In the genomic region with DNA sequence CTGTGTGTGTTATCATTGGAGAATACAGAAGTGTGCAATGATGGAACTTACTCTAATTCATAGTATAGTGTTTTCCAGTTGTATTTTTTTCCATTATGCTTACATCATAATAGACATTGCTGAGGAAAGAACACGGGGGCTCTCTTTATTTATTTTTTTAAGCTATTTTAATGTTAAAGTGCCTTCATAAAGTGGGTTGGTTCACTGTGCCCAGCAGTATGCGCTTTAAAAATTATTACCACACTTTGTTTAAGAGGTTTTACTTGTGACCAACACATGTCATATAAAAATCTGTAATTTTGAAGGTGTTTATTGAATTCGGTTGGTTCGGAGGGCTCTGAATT, we compare ENCODE assay signal across 2 cellular contexts.
A peak's percentile ranks its signal among the peaks of the same experiment; 100 is the strongest.
TF ChIP-seq lines count a peak whose summit lies in the region.

No MANE protein-coding gene starts in this region.

TF ChIP-seq in A549, 52 proteins besides CTCF, POLR2A, EP300 and RAD21 (continued from another document):
- TF ChIP-seq BCL3 (IDR thresholded peaks at IDR 0.05): no peak
- no peak for TF ChIP-seq HOXA7 (CRISPR knock-in tag; IDR thresholded peaks at IDR 0.05)
- TF ChIP-seq CHD4 (IDR thresholded peaks at IDR 0.05; ENCODE audit: borderline replicate concordance): no peak

TF ChIP-seq in HEK293T, 16 proteins besides CTCF, POLR2A, EP300 and RAD21 (continued from another document):
- no peak for TF ChIP-seq FOXM1 (IDR thresholded peaks at IDR 0.05; ENCODE audit: borderline replicate concordance)
- TF ChIP-seq ELF4 (IDR thresholded peaks at IDR 0.05): 0 out of 2 replicates have a peak, but pooled peaks have one; percentile 9
- no peak for TF ChIP-seq SUZ12 (IDR thresholded peaks at IDR 0.05)
- TF ChIP-seq FOXA1 (IDR thresholded peaks at IDR 0.05): no peak
- no peak for TF ChIP-seq L3MBTL2 (conservative IDR thresholded peaks at IDR 0.05)
- no peak for TF ChIP-seq HDGF (IDR thresholded peaks at IDR 0.05; ENCODE audit: borderline replicate concordance)
- no peak; the same call in none of the 2 replicates for TF ChIP-seq CTBP1 (IDR thresholded peaks at IDR 0.05; ENCODE audit: borderline replicate concordance)
